In genomic region chr1:108327534-108328462, GRCh38 we compare ENCODE assay signal across 11 cellular contexts.
DNase-seq lines count a peak whose midpoint lies in the region; ATAC-seq, FAIRE-seq and TF ChIP-seq lines count a peak whose summit lies in the region.
"Had no signal": no experiment of that assay in that cellular context is flagged by ENCODE, and none has a peak within 500 bp of the region (broad histone marks: within the 10 kb centered on the region; RNA-seq: fewer than 3 reads in every experiment).

No MANE protein-coding gene starts in this region.

- no peak overlapping the region for H4K91ac ChIP-seq in neuronal stem cell (ENCODE audit: low read depth, low read length, poor library complexity)

- BruUV-seq in K562 (replicated peaks; lab: Mats Ljungman, UMichigan): no TSS peak

- H2BK15ac ChIP-seq in neuronal stem cell (ENCODE audit: low read length): no peak overlapping the region

- no peak overlapping the region for H2BK12ac ChIP-seq in neuronal stem cell (ENCODE audit: low read length)

- CTCF ChIA-PET in K562 (lab: Yijun Ruan, JAX; ENCODE audit: low intra/inter-chr PET ratio): no interaction called here

- H4K20me1 ChIP-seq in K562 (replicated peaks; ENCODE audit: control insufficient read depth, insufficient read depth, low read length): no peaks in the 10 kb centered on the region

- H3K4me1 ChIP-seq in K562 (replicated peaks in 1 of 2; ENCODE audit: control insufficient read depth in 2 of 2, insufficient read depth in 2 of 2, low read length in 2 of 2) (peaks cover 3 to 20% of the 10 kb centered on the region in 2 experiments; a peak in 4 of 5 replicates), neuronal stem cell (ENCODE audit: control insufficient read depth in 2 of 2, insufficient read depth in 1 of 2, low read depth in 1 of 2, low read length in 2 of 2) (no peaks in the 10 kb centered on the region)

- no peaks in the 10 kb centered on the region for H3K27me3 ChIP-seq in K562 (ENCODE audit: control insufficient read depth in 2 of 2, insufficient read depth in 2 of 2, low read length in 2 of 2)
- no peaks in the 10 kb centered on the region for H3K27me3 ChIP-seq in neuronal stem cell (ENCODE audit: control insufficient read depth in 3 of 3, insufficient read depth in 3 of 3, low read depth in 1 of 3, low read length in 3 of 3)

- H3K9ac ChIP-seq in K562 (ENCODE audit: insufficient read depth in 1 of 2, low read depth in 2 of 2, low read length in 2 of 2) (peak overlapping the region in 1 of 2 experiments; percentile 4; a peak in 1 of 4 replicates), neuronal stem cell (ENCODE audit: low read depth, low read length, poor library complexity) (no peak overlapping the region)

- H2AFZ ChIP-seq in K562 (ENCODE audit: low read depth, low read length) (no peak overlapping the region), neuronal stem cell (ENCODE audit: low read length) (no peak overlapping the region)

- TF ChIP-seq CTCF in K562 (IDR thresholded peaks at IDR 0.05 in 2 of 3, conservative IDR thresholded peaks at IDR 0.05 in 1 of 3; ENCODE audit: insufficient read depth in 2 of 3, low read depth in 1 of 3, low read length in 3 of 3): peak; percentile 68 to 78 (median 72)

- POLR2A ChIA-PET in K562 (lab: Yijun Ruan, JAX): interaction anchor here (0.7 kb wide), 1 partner anchor 1205 kb away, joined by 4 read pairs; no protein-coding TSS in a partner anchor

- peaks cover 51% of the 10 kb centered on the region for H3K79me2 ChIP-seq in K562 (ENCODE audit: control insufficient read depth, insufficient read depth, low read length)

- no peak overlapping the region for H3K4me3 ChIP-seq in Jurkat, Clone E6-1 (ENCODE audit: low read length)
- H3K4me3 ChIP-seq in K562 (no peak overlapping the region), neuronal stem cell (ENCODE audit: low read length in 2 of 2) (peak overlapping the region in 1 of 2 donors; percentile 47)

- H2BK5ac ChIP-seq in neuronal stem cell (ENCODE audit: low read length): no peak overlapping the region

- peak overlapping the region; percentile 52 for H3K23ac ChIP-seq in neuronal stem cell (ENCODE audit: low read depth, low read length, poor library complexity)

- no peak overlapping the region for H3K14ac ChIP-seq in neuronal stem cell (ENCODE audit: low read length)

- ATAC-seq in K562: peak; percentile 95
- no peak for ATAC-seq in GM21576 (IDR thresholded peaks at IDR 0.05; ENCODE audit: unreplicated experiment)
- ATAC-seq in HG03196 (IDR thresholded peaks at IDR 0.05; ENCODE audit: unreplicated experiment): no peak

- no peak overlapping the region for H3K4ac ChIP-seq in neuronal stem cell (ENCODE audit: low read length)

- H2BK120ac ChIP-seq in neuronal stem cell (ENCODE audit: low read depth, low read length): no peak overlapping the region

- H3K79me1 ChIP-seq in neuronal stem cell (ENCODE audit: low read depth, low read length): no peaks in the 10 kb centered on the region

- peak; percentile 5 for DNase-seq in NCI-H1092 treated with DMSO at 0.1 percent for 48 hours (lab: John Stamatoyannopoulos, UW)
- no peak for DNase-seq in NCI-H1092 (lab: John Stamatoyannopoulos, UW)
- DNase-seq in Jurkat, Clone E6-1 (ENCODE audit: low read depth, low spot score): peak; percentile 11
- peak in 2 of 4 experiments; percentile 37 to 70 for DNase-seq in K562 (ENCODE audit: extremely low read depth in 1 of 4, low spot score in 3 of 4)
- DNase-seq in neuronal stem cell (ENCODE audit: low spot score): no peak
- no peak for DNase-seq in GM19238 (ENCODE audit: insufficient read length, low spot score)
- DNase-seq: activated naive CD4-positive, alpha-beta T cell treated with anti-CD3 and anti-CD28 coated beads, Interleukin-2, amount 10 ng/mL, durations not matched to agents 7 days and 5 days; DMS79 had no signal

- peak overlapping the region; percentile 28 for H3K18ac ChIP-seq in neuronal stem cell (ENCODE audit: low read length)

- no peak overlapping the region for H2AK5ac ChIP-seq in neuronal stem cell (ENCODE audit: low read depth, low read length)

- H3K4me2 ChIP-seq in K562 (ENCODE audit: insufficient read depth, low read length) (no peak overlapping the region), neuronal stem cell (ENCODE audit: insufficient read depth, low read length, poor library complexity, severe bottlenecking) (no peak overlapping the region)

- H3K9me1 ChIP-seq in K562 (ENCODE audit: control insufficient read depth, insufficient read depth, low read length): no peaks in the 10 kb centered on the region

- H3K9me3 ChIP-seq in K562 (replicated peaks; ENCODE audit: control insufficient read depth, insufficient read depth, low read depth, low read length) (no peaks in the 10 kb centered on the region), neuronal stem cell (replicated peaks in 1 of 2; ENCODE audit: control insufficient read depth in 2 of 2, insufficient read depth in 1 of 2, low read depth in 1 of 2, low read length in 2 of 2) (peaks cover 0 to 4% of the 10 kb centered on the region in 2 donors)

- 0 out of 2 replicates have a peak, but pooled peaks have one; percentile 6 for TF ChIP-seq POLR2A in K562 (conservative IDR thresholded peaks at IDR 0.05)

- TF ChIP-seq EP300 in K562 (IDR thresholded peaks at IDR 0.05; ENCODE audit: low read length): 0 out of 2 replicates have a peak, but pooled peaks have one; percentile 2

- FAIRE-seq in K562 (lab: Jason Lieb, UNC): no peak
- FAIRE-seq: A204.1 had no signal

- TF ChIP-seq RAD21 in K562 (CRISPR knock-in tag; conservative IDR thresholded peaks at IDR 0.05 in 1 of 2, IDR thresholded peaks at IDR 0.05 in 1 of 2): peak; percentile 44 to 84

- H3K36me3 ChIP-seq in K562 (ENCODE audit: control insufficient read depth, insufficient read depth, low read length) (no peaks in the 10 kb centered on the region; the same call in 2 of the 3 replicates), neuronal stem cell (replicated peaks in 1 of 2; ENCODE audit: control insufficient read depth in 2 of 2, insufficient read depth in 2 of 2, low read length in 2 of 2) (no peaks in the 10 kb centered on the region)

- no peak overlapping the region for H4K8ac ChIP-seq in neuronal stem cell (ENCODE audit: low read depth, low read length)

- intact Hi-C loops in K562 (cut with micrococcal nuclease): loop anchor here (1.0 kb wide), 1 partner anchor 243 kb away; no protein-coding TSS in a partner anchor

- WGBS in K562 (ENCODE audit: insufficient coverage, low coverage, missing lambda C conversion rate): 64% methylated on average over 4 of the region's 4 CpGs
- no CpG with 5 or more reads among the region's 4 CpGs for WGBS in neuronal stem cell (ENCODE audit: extremely low coverage in 2 of 2, insufficient read length in 2 of 2, insufficient replicate concordance in 1 of 2), 2 donors

- in situ Hi-C loops in K562 (cut with MboI): loop anchor here (10.0 to 25.0 kb wide), 2 partner anchors 110 to 113 kb away; no protein-coding TSS in a partner anchor

- H3K27ac ChIP-seq in K562 (ENCODE audit: extremely low read depth, low read depth, low read length) (no peak overlapping the region; the same call in 2 of the 3 replicates), neuronal stem cell (replicated peaks; ENCODE audit: low read length) (no peak overlapping the region)

TF ChIP-seq in K562, 482 proteins besides CTCF, POLR2A, EP300 and RAD21 (continues in another document):
- no peak for TF ChIP-seq ZNF668 (CRISPR knock-in tag; IDR thresholded peaks at IDR 0.05)
- no peak for TF ChIP-seq RFX7 (CRISPR knock-in tag; IDR thresholded peaks at IDR 0.05)
- TF ChIP-seq EZH2 (IDR thresholded peaks at IDR 0.05; ENCODE audit: borderline replicate concordance, low read depth, low read length): no peak
- no peak for TF ChIP-seq RUNX1 (IDR thresholded peaks at IDR 0.05; ENCODE audit: low read depth)
- peak; percentile 33; the same call in 1 of the 2 replicates for TF ChIP-seq NCOR1 (IDR thresholded peaks at IDR 0.05)
- TF ChIP-seq ZNF174 (CRISPR knock-in tag; IDR thresholded peaks at IDR 0.05): no peak
- TF ChIP-seq UBTF (IDR thresholded peaks at IDR 0.05; ENCODE audit: borderline replicate concordance in 1 of 2, low read depth in 2 of 2, low read length in 2 of 2): no peak
- TF ChIP-seq OTX1 (CRISPR knock-in tag; IDR thresholded peaks at IDR 0.05): no peak
- no peak for TF ChIP-seq PRMT5 (CRISPR knock-in tag; IDR thresholded peaks at IDR 0.05)
- TF ChIP-seq ATF3 (IDR thresholded peaks at IDR 0.05): peak; percentile 65; the same call in 1 of the 2 replicates
- TF ChIP-seq ATF3 (CRISPR knock-in tag; conservative IDR thresholded peaks at IDR 0.05): no peak

Comparison
In these comparisons a context has a peak if more than half of its experiments do, and no peak if none do; other contexts are left out.
1. DNase-seq: peak in NCI-H1092 treated with DMSO at 0.1 percent for 48 hours (single experiment) and Jurkat, Clone E6-1 (single experiment); none in NCI-H1092 (single experiment), neuronal stem cell (single experiment) and GM19238 (single experiment).